1 cellular context compared by ENCODE assay signal in the genomic region with DNA sequence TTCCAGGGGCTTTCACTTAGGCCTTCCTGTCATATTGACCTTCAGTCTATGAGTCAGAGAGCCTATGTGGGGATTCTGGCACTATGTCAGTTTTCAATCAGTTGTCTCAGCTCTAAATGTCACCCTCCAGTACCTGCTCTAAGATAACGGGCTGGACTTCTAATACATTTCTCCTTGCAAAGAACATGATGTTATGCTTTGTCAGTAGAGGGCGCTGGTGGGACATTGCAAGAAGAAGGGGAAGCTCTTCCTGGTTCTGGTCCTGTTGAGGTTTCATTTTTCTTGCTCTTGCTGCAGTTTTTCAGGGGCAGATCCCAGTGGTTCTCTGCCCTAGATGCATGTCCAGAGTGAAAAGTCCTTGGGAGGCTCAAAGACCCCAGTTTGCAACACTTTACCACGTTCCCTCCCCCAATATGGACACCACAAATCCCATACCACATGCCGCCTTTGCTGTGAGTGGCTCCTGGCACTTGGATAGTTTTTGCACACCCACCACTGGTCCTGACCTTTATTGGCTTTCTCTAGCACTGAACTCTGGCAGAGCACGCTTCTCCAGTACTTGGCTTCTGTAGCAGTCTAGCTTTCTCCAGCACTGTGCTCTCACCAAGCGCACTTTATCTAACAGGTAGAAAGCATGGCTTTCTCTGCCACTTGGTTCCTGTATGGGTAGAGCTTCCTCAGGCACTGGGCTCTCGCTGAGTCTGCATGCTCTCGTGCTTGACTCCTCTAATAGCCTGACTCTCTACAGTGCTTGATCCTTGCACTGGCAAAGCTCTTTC.
TF ChIP-seq lines count a peak whose summit lies in the region.

No MANE protein-coding gene starts in this region.

TF ChIP-seq in HepG2, 621 proteins besides CTCF, POLR2A, EP300 and RAD21 (continued from another document and continues in another):
- TF ChIP-seq ZHX2 (IDR thresholded peaks at IDR 0.05; ENCODE audit: low read depth) = no peak
- no peak for TF ChIP-seq ZHX2 (CRISPR knock-in tag; IDR thresholded peaks at IDR 0.05; ENCODE audit: borderline replicate concordance)
- no peak for TF ChIP-seq ZNF75D (CRISPR knock-in tag; IDR thresholded peaks at IDR 0.05; ENCODE audit: borderline replicate concordance)
- no peak for TF ChIP-seq BATF2 (CRISPR knock-in tag; IDR thresholded peaks at IDR 0.05)
- no peak for TF ChIP-seq FOXK2 (IDR thresholded peaks at IDR 0.05)
- peak; percentile 77; the same call in 1 of the 2 replicates for TF ChIP-seq ZNF580 (CRISPR knock-in tag; IDR thresholded peaks at IDR 0.05; ENCODE audit: borderline replicate concordance, low read depth)
- TF ChIP-seq TSC22D2 (CRISPR knock-in tag; IDR thresholded peaks at IDR 0.05; ENCODE audit: borderline replicate concordance) = no peak
- TF ChIP-seq, protein P1, sequence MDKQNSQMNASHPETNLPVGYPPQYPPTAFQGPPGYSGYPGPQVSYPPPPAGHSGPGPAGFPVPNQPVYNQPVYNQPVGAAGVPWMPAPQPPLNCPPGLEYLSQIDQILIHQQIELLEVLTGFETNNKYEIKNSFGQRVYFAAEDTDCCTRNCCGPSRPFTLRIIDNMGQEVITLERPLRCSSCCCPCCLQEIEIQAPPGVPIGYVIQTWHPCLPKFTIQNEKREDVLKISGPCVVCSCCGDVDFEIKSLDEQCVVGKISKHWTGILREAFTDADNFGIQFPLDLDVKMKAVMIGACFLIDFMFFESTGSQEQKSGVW (CRISPR knock-in tag; IDR thresholded peaks at IDR 0.05; ENCODE audit: borderline replicate concordance) = no peak
- TF ChIP-seq ZNF362 (CRISPR knock-in tag; IDR thresholded peaks at IDR 0.05; ENCODE audit: borderline replicate concordance) = peak; percentile 21; the same call in 1 of the 2 replicates
- no peak for TF ChIP-seq MED8 (CRISPR knock-in tag; IDR thresholded peaks at IDR 0.05; ENCODE audit: insufficient replicate concordance)
- no peak for TF ChIP-seq ZNF446 (CRISPR knock-in tag; IDR thresholded peaks at IDR 0.05)
- no peak for TF ChIP-seq RFX3 (CRISPR knock-in tag; IDR thresholded peaks at IDR 0.05)
- peak; percentile 88 for TF ChIP-seq ZNF670 (CRISPR knock-in tag; IDR thresholded peaks at IDR 0.05; ENCODE audit: borderline replicate concordance)
- TF ChIP-seq CBX1 (IDR thresholded peaks at IDR 0.05; ENCODE audit: low read depth) = no peak
- TF ChIP-seq MEIS1 (CRISPR knock-in tag; IDR thresholded peaks at IDR 0.05; ENCODE audit: borderline replicate concordance) = no peak
- TF ChIP-seq, protein P2, sequence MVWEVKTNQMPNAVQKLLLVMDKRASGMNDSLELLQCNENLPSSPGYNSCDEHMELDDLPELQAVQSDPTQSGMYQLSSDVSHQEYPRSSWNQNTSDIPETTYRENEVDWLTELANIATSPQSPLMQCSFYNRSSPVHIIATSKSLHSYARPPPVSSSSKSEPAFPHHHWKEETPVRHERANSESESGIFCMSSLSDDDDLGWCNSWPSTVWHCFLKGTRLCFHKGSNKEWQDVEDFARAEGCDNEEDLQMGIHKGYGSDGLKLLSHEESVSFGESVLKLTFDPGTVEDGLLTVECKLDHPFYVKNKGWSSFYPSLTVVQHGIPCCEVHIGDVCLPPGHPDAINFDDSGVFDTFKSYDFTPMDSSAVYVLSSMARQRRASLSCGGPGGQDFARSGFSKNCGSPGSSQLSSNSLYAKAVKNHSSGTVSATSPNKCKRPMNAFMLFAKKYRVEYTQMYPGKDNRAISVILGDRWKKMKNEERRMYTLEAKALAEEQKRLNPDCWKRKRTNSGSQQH (CRISPR knock-in tag; IDR thresholded peaks at IDR 0.05; ENCODE audit: low read depth) = no peak; the same call in 1 of the 2 replicates
- no peak for TF ChIP-seq ZNF550 (CRISPR knock-in tag; IDR thresholded peaks at IDR 0.05; ENCODE audit: borderline replicate concordance)
- TF ChIP-seq, protein P3, sequence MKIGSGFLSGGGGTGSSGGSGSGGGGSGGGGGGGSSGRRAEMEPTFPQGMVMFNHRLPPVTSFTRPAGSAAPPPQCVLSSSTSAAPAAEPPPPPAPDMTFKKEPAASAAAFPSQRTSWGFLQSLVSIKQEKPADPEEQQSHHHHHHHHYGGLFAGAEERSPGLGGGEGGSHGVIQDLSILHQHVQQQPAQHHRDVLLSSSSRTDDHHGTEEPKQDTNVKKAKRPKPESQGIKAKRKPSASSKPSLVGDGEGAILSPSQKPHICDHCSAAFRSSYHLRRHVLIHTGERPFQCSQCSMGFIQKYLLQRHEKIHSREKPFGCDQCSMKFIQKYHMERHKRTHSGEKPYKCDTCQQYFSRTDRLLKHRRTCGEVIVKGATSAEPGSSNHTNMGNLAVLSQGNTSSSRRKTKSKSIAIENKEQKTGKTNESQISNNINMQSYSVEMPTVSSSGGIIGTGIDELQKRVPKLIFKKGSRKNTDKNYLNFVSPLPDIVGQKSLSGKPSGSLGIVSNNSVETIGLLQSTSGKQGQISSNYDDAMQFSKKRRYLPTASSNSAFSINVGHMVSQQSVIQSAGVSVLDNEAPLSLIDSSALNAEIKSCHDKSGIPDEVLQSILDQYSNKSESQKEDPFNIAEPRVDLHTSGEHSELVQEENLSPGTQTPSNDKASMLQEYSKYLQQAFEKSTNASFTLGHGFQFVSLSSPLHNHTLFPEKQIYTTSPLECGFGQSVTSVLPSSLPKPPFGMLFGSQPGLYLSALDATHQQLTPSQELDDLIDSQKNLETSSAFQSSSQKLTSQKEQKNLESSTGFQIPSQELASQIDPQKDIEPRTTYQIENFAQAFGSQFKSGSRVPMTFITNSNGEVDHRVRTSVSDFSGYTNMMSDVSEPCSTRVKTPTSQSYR (CRISPR knock-in tag; IDR thresholded peaks at IDR 0.05; ENCODE audit: borderline replicate concordance) = no peak
- peak; percentile 45; the same call in 1 of the 2 replicates for TF ChIP-seq FOXA3 (CRISPR knock-in tag; IDR thresholded peaks at IDR 0.05)
- 0 out of 2 replicates have a peak, but pooled peaks have one; percentile 35 for TF ChIP-seq RBFOX2 (IDR thresholded peaks at IDR 0.05; ENCODE audit: low read depth, low read length)
- no peak; the same call in 1 of the 2 replicates for TF ChIP-seq NFYC (CRISPR knock-in tag; IDR thresholded peaks at IDR 0.05)
- no peak for TF ChIP-seq ZBTB3 (CRISPR knock-in tag; IDR thresholded peaks at IDR 0.05; ENCODE audit: borderline replicate concordance, low read depth)
- TF ChIP-seq NFE2L1 (CRISPR knock-in tag; IDR thresholded peaks at IDR 0.05; ENCODE audit: borderline replicate concordance) = no peak
- no peak for TF ChIP-seq KDM3A (CRISPR knock-in tag; IDR thresholded peaks at IDR 0.05; ENCODE audit: low read depth)
- TF ChIP-seq ZNF597 (CRISPR knock-in tag; IDR thresholded peaks at IDR 0.05) = no peak
- 0 out of 2 replicates have a peak, but pooled peaks have one; percentile 59 for TF ChIP-seq GTF2F1 (IDR thresholded peaks at IDR 0.05; ENCODE audit: low read length)
- no peak for TF ChIP-seq ISL2 (CRISPR knock-in tag; IDR thresholded peaks at IDR 0.05)
- peak in 1 of 2 experiments; percentile 75; a peak in 2 of 4 replicates for TF ChIP-seq KLF16 (CRISPR knock-in tag; IDR thresholded peaks at IDR 0.05)
- peak; percentile 48; the same call in 1 of the 2 replicates for TF ChIP-seq SIN3B (IDR thresholded peaks at IDR 0.05; ENCODE audit: low read length)
- TF ChIP-seq MZF1 (CRISPR knock-in tag; IDR thresholded peaks at IDR 0.05; ENCODE audit: borderline replicate concordance) = no peak
- no peak for TF ChIP-seq AGO1 (IDR thresholded peaks at IDR 0.05; ENCODE audit: low read depth, low read length, poor library complexity, severe bottlenecking)
- no peak for TF ChIP-seq CHCHD3 (CRISPR knock-in tag; IDR thresholded peaks at IDR 0.05)
- no peak for TF ChIP-seq SALL2 (CRISPR knock-in tag; IDR thresholded peaks at IDR 0.05)
- no peak for TF ChIP-seq ZNF720 (CRISPR knock-in tag; IDR thresholded peaks at IDR 0.05)
- no peak for TF ChIP-seq ARNTL (CRISPR knock-in tag; IDR thresholded peaks at IDR 0.05)
- no peak for TF ChIP-seq ZNF782 (CRISPR knock-in tag; IDR thresholded peaks at IDR 0.05; ENCODE audit: borderline replicate concordance)
- no peak for TF ChIP-seq GATA4 (IDR thresholded peaks at IDR 0.05; ENCODE audit: borderline replicate concordance, low read depth)
- TF ChIP-seq ZKSCAN1 (IDR thresholded peaks at IDR 0.05; ENCODE audit: low read length) = 0 out of 2 replicates have a peak, but pooled peaks have one; percentile 50
- TF ChIP-seq KAT2B (IDR thresholded peaks at IDR 0.05; ENCODE audit: borderline replicate concordance, low read depth, low read length) = no peak
- TF ChIP-seq TRIM22 (IDR thresholded peaks at IDR 0.05) = no peak
- TF ChIP-seq HOXA3 (CRISPR knock-in tag; IDR thresholded peaks at IDR 0.05) = peak; percentile 25; the same call in 1 of the 2 replicates
- TF ChIP-seq YEATS4 (CRISPR knock-in tag; IDR thresholded peaks at IDR 0.05; ENCODE audit: borderline replicate concordance) = peak; percentile 53; the same call in 1 of the 2 replicates
- TF ChIP-seq RELA (CRISPR knock-in tag; IDR thresholded peaks at IDR 0.05) = no peak
- TF ChIP-seq CENPT (CRISPR knock-in tag; IDR thresholded peaks at IDR 0.05; ENCODE audit: low read depth) = no peak
